1 cellular context compared by ENCODE assay signal in genomic region chr2:226758886-226759660, GRCh38.
TF ChIP-seq lines count a peak whose summit lies in the region.

No MANE protein-coding gene starts in this region.

TF ChIP-seq in IMR-90, 13 proteins besides CTCF, POLR2A, EP300 and RAD21 (continued from another document):
- TF ChIP-seq, protein P1, sequence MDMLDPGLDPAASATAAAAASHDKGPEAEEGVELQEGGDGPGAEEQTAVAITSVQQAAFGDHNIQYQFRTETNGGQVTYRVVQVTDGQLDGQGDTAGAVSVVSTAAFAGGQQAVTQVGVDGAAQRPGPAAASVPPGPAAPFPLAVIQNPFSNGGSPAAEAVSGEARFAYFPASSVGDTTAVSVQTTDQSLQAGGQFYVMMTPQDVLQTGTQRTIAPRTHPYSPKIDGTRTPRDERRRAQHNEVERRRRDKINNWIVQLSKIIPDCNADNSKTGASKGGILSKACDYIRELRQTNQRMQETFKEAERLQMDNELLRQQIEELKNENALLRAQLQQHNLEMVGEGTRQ (IDR thresholded peaks at IDR 0.05; ENCODE audit: low read depth, low read length) = no peak
- TF ChIP-seq MXI1 (IDR thresholded peaks at IDR 0.05; ENCODE audit: borderline replicate concordance, low read depth, low read length) (0 out of 2 replicates have a peak, but pooled peaks have one; percentile 20), CEBPB (IDR thresholded peaks at IDR 0.05; ENCODE audit: low read depth, low read length) (peak; percentile 68)
TF ChIP-seq in IMR-90: peak in this region for 4.
